ENCODE assay signal across 22 cellular contexts in genomic region chr10:120765241-120765803, GRCh38.
"Had no signal": no experiment of that assay in that cellular context is flagged by ENCODE, and none has a peak within 500 bp of the region (broad histone marks: within the 10 kb centered on the region; RNA-seq: fewer than 3 reads in every experiment).

No MANE protein-coding gene starts in this region.

- H3K27me3 ChIP-seq: SJSA1 had no signal

- H3K9me3 ChIP-seq: SJSA1 had no signal

- H3K4me3 ChIP-seq: SJSA1 had no signal

- H3K36me3 ChIP-seq: SJSA1 had no signal

- DNase-seq: activated CD4-positive, alpha-beta memory T cell treated with anti-CD3 and anti-CD28 coated beads, Interleukin-2, amount 10 ng/mL, durations not matched to agents 7 days and 5 days; activated CD4-positive, alpha-beta T cell treated with anti-CD3 and anti-CD28 coated beads, Interleukin-2, amount 10 ng/mL, durations not matched to agents 7 days and 5 days; activated CD4-positive, CD25-positive, alpha-beta regulatory T cell; activated gamma-delta T cell; activated naive CD4-positive, alpha-beta T cell treated with anti-CD3 and anti-CD28 coated beads for 36 hours; activated T-cell treated with anti-CD3 and anti-CD28 coated beads for 4 hours; activated T-cell treated with anti-CD3 and anti-CD28 coated beads, Interleukin-2, amount 50 U/mL, for 48 hours; amygdala; KG1; NCI-H1048; NCI-H146; NCI-H2029; NCI-H2107; NCI-H2171 treated with DMSO at 0.1 percent for 48 hours; NCI-H226; NCI-H526 treated with DMSO at 0.1 percent for 48 hours; PC-3; SHP77; T-helper 17 cell; T-helper 9 cell had no signal

- H3K27ac ChIP-seq: SJSA1 had no signal

- ATAC-seq: activated T-helper 17 cell treated with anti-CD3 and anti-CD28 coated beads, Interleukin-2, amount 50 U/mL, for 72 hours; PC-3; T-helper 17 cell had no signal

- H3K4me1 ChIP-seq: SJSA1 had no signal
